ENCODE assay signal across 14 cellular contexts in genomic region chr12:19849208-19849607, GRCh38.
DNase-seq lines count a peak whose midpoint lies in the region; ATAC-seq and TF ChIP-seq lines count a peak whose summit lies in the region.
"Had no signal": no experiment of that assay in that cellular context is flagged by ENCODE, and none has a peak within 500 bp of the region (broad histone marks: within the 10 kb centered on the region; RNA-seq: fewer than 3 reads in every experiment).

No MANE protein-coding gene starts in this region.

- no peak for DNase-seq in right atrium auricular region (ENCODE audit: low spot score)
- no peak for DNase-seq in Right ventricle myocardium superior
- no peak for DNase-seq in ascending aorta (ENCODE audit: low spot score in 2 of 2)
- no peak for DNase-seq in aorta
- DNase-seq in T-cell = no peak
- no peak for DNase-seq in NCI-H1417 (lab: John Stamatoyannopoulos, UW)
- DNase-seq: ACHN; CD4-positive, CD25-positive, alpha-beta regulatory T cell; DMS53; GF-D8 had no signal

- CTCF ChIA-PET in T-cell (lab: Charles Lee) = no interaction called here

- TF ChIP-seq CTCF in right atrium auricular region (IDR thresholded peaks at IDR 0.05) = no peak
- TF ChIP-seq CTCF in ascending aorta (IDR thresholded peaks at IDR 0.05) = no peak

- H3K36me3 ChIP-seq in right atrium auricular region (no peaks in the 10 kb centered on the region), ascending aorta (no peaks in the 10 kb centered on the region), rectal smooth muscle tissue (ENCODE audit: control insufficient read depth, insufficient read depth, low read length) (no peaks in the 10 kb centered on the region), aorta (ENCODE audit: control insufficient read depth in 1 of 2, insufficient read depth in 2 of 2, low read length in 1 of 2) (no peaks in the 10 kb centered on the region)
- H3K36me3 ChIP-seq: BLaER1 treated with 17β-estradiol and CSF1 and Interleukin-3, amounts not matched to agents 10 nM and 100 nM; HAP-1 had no signal

- H3K9me3 ChIP-seq in right atrium auricular region (peaks cover 0 to 14% of the 10 kb centered on the region in 2 donors), ascending aorta (no peaks in the 10 kb centered on the region), aorta (ENCODE audit: control insufficient read depth, low read length) (no peaks in the 10 kb centered on the region)
- H3K9me3 ChIP-seq: HAP-1 had no signal

- POLR2A ChIA-PET in T-cell (lab: Charles Lee) = no interaction called here

- H3K4me1 ChIP-seq in right atrium auricular region (peaks cover 0 to 23% of the 10 kb centered on the region in 2 donors), ascending aorta (peaks cover 0 to 20% of the 10 kb centered on the region in 2 donors), rectal smooth muscle tissue (ENCODE audit: control insufficient read depth, insufficient read depth, low read length) (peaks cover 13% of the 10 kb centered on the region), aorta (ENCODE audit: control insufficient read depth in 1 of 2, insufficient read depth in 2 of 2, low read length in 2 of 2) (peaks cover 4 to 9% of the 10 kb centered on the region in 2 donors)
- H3K4me1 ChIP-seq: HAP-1 had no signal

- H3K9me3 Mint-ChIP-seq in T-cell = peaks cover 0 to 5% (median 5%) of the 10 kb centered on the region in 3 donors

- no peak overlapping the region for H3K27ac Mint-ChIP-seq in T-cell

- H3K4me1 Mint-ChIP-seq in T-cell = peaks cover 0 to 5% (median 0%) of the 10 kb centered on the region in 3 donors

- H3K27me3 ChIP-seq in right atrium auricular region (no peaks in the 10 kb centered on the region), ascending aorta (no peaks in the 10 kb centered on the region), rectal smooth muscle tissue (ENCODE audit: control insufficient read depth, insufficient read depth, low read length) (no peaks in the 10 kb centered on the region), aorta (ENCODE audit: control insufficient read depth in 1 of 2, insufficient read depth in 2 of 2, low read length in 1 of 2) (no peaks in the 10 kb centered on the region)
- H3K27me3 ChIP-seq: BLaER1 treated with 17β-estradiol and CSF1 and Interleukin-3, amounts not matched to agents 10 nM and 100 nM had no signal

- no peaks in the 10 kb centered on the region for H3K36me3 Mint-ChIP-seq in T-cell
- H3K36me3 Mint-ChIP-seq: CD4-positive, CD25-positive, alpha-beta regulatory T cell had no signal

- WGBS in aorta, 2 donors = 57 to 68% methylated on average over 2 of the region's 2 CpGs

- no peak for ATAC-seq in Right ventricle myocardium superior (ENCODE audit: poor library complexity)
- ATAC-seq in aorta (ENCODE audit: low FRiP score) = no peak
- ATAC-seq in T-cell (replicated peaks in 1 of 4) = no peak
- ATAC-seq in GM19452 (IDR thresholded peaks at IDR 0.05; ENCODE audit: unreplicated experiment) = no peak

- H3K4me3 ChIP-seq in right atrium auricular region = no peak overlapping the region
- H3K4me3 ChIP-seq in ascending aorta = no peak overlapping the region
- H3K4me3 ChIP-seq in rectal smooth muscle tissue (ENCODE audit: low read length) = no peak overlapping the region
- H3K4me3 ChIP-seq in aorta (ENCODE audit: low read length in 2 of 2) = no peak overlapping the region
- H3K4me3 ChIP-seq: BLaER1 treated with 17β-estradiol and CSF1 and Interleukin-3, amounts not matched to agents 10 nM and 100 nM; HAP-1 had no signal

- intact Hi-C loops in Right ventricle myocardium superior (cut with DNase I) = no loop called here
- intact Hi-C loops in ascending aorta (cut with DNase I) = loop anchor here (5.0 kb wide), 1 partner anchor 47 kb away; no protein-coding TSS in a partner anchor
- intact Hi-C loops in aorta (cut with DNase I) = loop anchor here in 1 of 2 donors (5.0 kb wide), 1 partner anchor 72 kb away; no protein-coding TSS in a partner anchor

- peak overlapping the region; percentile 79 to 89 for H3K27ac ChIP-seq in right atrium auricular region
- H3K27ac ChIP-seq in ascending aorta = peak overlapping the region; percentile 83 to 90
- peak overlapping the region; percentile 34 for H3K27ac ChIP-seq in rectal smooth muscle tissue (ENCODE audit: low read depth, low read length)
- H3K27ac ChIP-seq in aorta (ENCODE audit: low read depth in 1 of 2, low read length in 2 of 2) = peak overlapping the region; percentile 77 to 87
- H3K27ac ChIP-seq: BLaER1 treated with 17β-estradiol and CSF1 and Interleukin-3, amounts not matched to agents 10 nM and 100 nM had no signal

- H3K27me3 Mint-ChIP-seq in T-cell = no peaks in the 10 kb centered on the region
- H3K27me3 Mint-ChIP-seq: CD4-positive, CD25-positive, alpha-beta regulatory T cell had no signal

- H3K9ac ChIP-seq in rectal smooth muscle tissue (ENCODE audit: low read length) = no peak overlapping the region
- H3K9ac ChIP-seq: BLaER1 treated with 17β-estradiol and CSF1 and Interleukin-3, amounts not matched to agents 10 nM and 100 nM had no signal

- H3K4me3 Mint-ChIP-seq in T-cell = no peak overlapping the region
- H3K4me3 Mint-ChIP-seq: CD4-positive, CD25-positive, alpha-beta regulatory T cell had no signal

Comparison
In these comparisons a context has a peak if more than half of its experiments do, and no peak if none do; other contexts are left out.
1. H3K27ac ChIP-seq: peak in every context shown above with its lines; median percentile 86 in ascending aorta; 84 in right atrium auricular region; 82 in aorta; 34 in rectal smooth muscle tissue.